Comparison of ENCODE assay signal across 2 cellular contexts in the genomic region with DNA sequence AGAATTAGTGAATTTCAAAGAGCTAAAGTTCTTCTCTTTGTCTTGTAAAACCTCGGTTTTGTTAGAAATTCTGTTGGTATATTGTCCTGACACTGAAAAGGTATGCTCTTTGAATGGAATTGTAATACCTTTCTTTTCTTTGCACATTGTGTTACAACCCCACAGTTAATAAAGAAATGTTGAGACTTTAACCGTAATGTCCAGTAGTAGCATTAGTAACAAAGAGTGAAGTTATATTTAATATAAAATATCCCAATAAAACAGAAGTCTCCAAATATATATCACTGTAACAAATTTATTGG.
TF ChIP-seq lines count a peak whose summit lies in the region.

No MANE protein-coding gene starts in this region.

TF ChIP-seq in A549, 52 proteins besides CTCF, POLR2A, EP300 and RAD21:
- no peak for TF ChIP-seq GATA3 (IDR thresholded peaks at IDR 0.05; ENCODE audit: borderline replicate concordance)

TF ChIP-seq in endothelial cell of umbilical vein, 7 proteins besides CTCF, POLR2A, EP300 and RAD21:
- no peak for TF ChIP-seq MAX (IDR thresholded peaks at IDR 0.05; ENCODE audit: insufficient read depth, insufficient read length)
- no peak for TF ChIP-seq MYC (IDR thresholded peaks at IDR 0.05; ENCODE audit: low read depth, low read length)
- no peak for TF ChIP-seq FOS (IDR thresholded peaks at IDR 0.05; ENCODE audit: borderline replicate concordance, insufficient read depth, low read length)
- no peak for TF ChIP-seq EZH2 (IDR thresholded peaks at IDR 0.05; ENCODE audit: borderline replicate concordance, low read depth, low read length, severe bottlenecking)
